ENCODE assay signal across 20 cellular contexts in genomic region chr19:6248856-6249255, GRCh38. TPM values are rescaled to one million over a fixed set of nuclear protein-coding genes. Genes with fewer than 3 reads are reported as not detected.
DNase-seq lines count a peak whose midpoint lies in the region; ATAC-seq and TF ChIP-seq lines count a peak whose summit lies in the region.
"Had no signal": no experiment of that assay in that cellular context is flagged by ENCODE, and none has a peak within 500 bp of the region (broad histone marks: within the 10 kb centered on the region; RNA-seq: fewer than 3 reads in every experiment).

No MANE protein-coding gene starts in this region.

- H3K79me1 ChIP-seq in IMR-90 (ENCODE audit: low read depth in 1 of 2, low read length in 2 of 2), result peaks cover 44 to 85% of the 10 kb centered on the region in 2 experiments

- H3K4me3 Mint-ChIP-seq in activated naive CD8-positive, alpha-beta T cell treated with anti-CD3 and anti-CD28 coated beads for 36 hours, result no peak overlapping the region
- H3K4me3 Mint-ChIP-seq: activated CD8-positive, alpha-beta T cell treated with anti-CD3 and anti-CD28 coated beads for 36 hours; activated naive CD4-positive, alpha-beta T cell treated with anti-CD3 and anti-CD28 coated beads for 36 hours had no signal

- peaks cover 73% of the 10 kb centered on the region for H4K20me1 ChIP-seq in IMR-90 (ENCODE audit: insufficient read depth, low read length)

- no peak overlapping the region for H3K27ac Mint-ChIP-seq in activated naive CD8-positive, alpha-beta T cell treated with anti-CD3 and anti-CD28 coated beads for 36 hours
- H3K27ac Mint-ChIP-seq: activated CD8-positive, alpha-beta T cell treated with anti-CD3 and anti-CD28 coated beads for 36 hours; activated naive CD4-positive, alpha-beta T cell treated with anti-CD3 and anti-CD28 coated beads for 36 hours had no signal

- H2BK20ac ChIP-seq in IMR-90 (ENCODE audit: low read depth, low read length), result peak overlapping the region; percentile 71; the same call in 1 of the 2 replicates

- no peak overlapping the region for H4K5ac ChIP-seq in IMR-90 (ENCODE audit: low read depth, low read length)

- H3K23ac ChIP-seq in IMR-90 (ENCODE audit: low read depth, low read length), result no peak overlapping the region; the same call in 1 of the 2 replicates

- H3K4me2 ChIP-seq in IMR-90 (ENCODE audit: low read depth, low read length), result no peak overlapping the region

- H3K56ac ChIP-seq in IMR-90 (ENCODE audit: extremely low read depth, insufficient read depth, low read length), result no peak overlapping the region

- dilution Hi-C loops in IMR-90 (cut with HindIII; ENCODE audit: low sequenced_read_pairs, unreplicated experiment), result no loop called here

- H3K4me1 ChIP-seq in IMR-90 (ENCODE audit: control insufficient read depth, insufficient read depth, low read length) (peaks cover 19% of the 10 kb centered on the region), muscle layer of duodenum (ENCODE audit: control insufficient read depth in 1 of 2, insufficient read depth in 2 of 2, low read length in 2 of 2) (peaks cover 5 to 31% of the 10 kb centered on the region in 2 donors)
- H3K4me1 ChIP-seq: Caco-2, prostate gland had no signal

- TF ChIP-seq RAD21 in IMR-90 (IDR thresholded peaks at IDR 0.05; ENCODE audit: low read length), result no peak

- DNase-seq in IMR-90 (no peak), brain microvascular endothelial cell (no peak), substantia nigra (lab: John Stamatoyannopoulos, UW) (no peak), NCI-H2227 treated with DMSO at 0.1 percent for 48 hours (lab: John Stamatoyannopoulos, UW) (no peak)
- DNase-seq in activated naive CD8-positive, alpha-beta T cell treated with anti-CD3 and anti-CD28 coated beads for 36 hours, result no peak
- DNase-seq: activated CD4-positive, CD25-positive, alpha-beta regulatory T cell treated with anti-CD3 and anti-CD28 coated beads, Interleukin-2, amount 50 U/mL, for 72 hours; activated CD8-positive, alpha-beta T cell treated with anti-CD3 and anti-CD28 coated beads for 36 hours; activated naive CD4-positive, alpha-beta T cell treated with anti-CD3 and anti-CD28 coated beads for 36 hours; activated T-cell treated with anti-CD3 and anti-CD28 coated beads, Interleukin-2, amount 50 U/mL, for 1 hour; Caco-2; NCI-H187 treated with DMSO at 0.1 percent for 48 hours; NCI-H226; NCI-H774; small intestine; stimulated activated naive CD4-positive, alpha-beta T cell treated with Interleukin-2 at 50 U/mL for 16 hours; T1000 had no signal

- H3K4me1 Mint-ChIP-seq in activated naive CD8-positive, alpha-beta T cell treated with anti-CD3 and anti-CD28 coated beads for 36 hours, result peaks cover 41% of the 10 kb centered on the region

- peaks cover 44% of the 10 kb centered on the region for H3K36me3 Mint-ChIP-seq in activated naive CD8-positive, alpha-beta T cell treated with anti-CD3 and anti-CD28 coated beads for 36 hours

- intact Hi-C loops in IMR-90 (cut with micrococcal nuclease), result no loop called here

- H3K27ac ChIP-seq in IMR-90 (ENCODE audit: insufficient read depth, low read length), result no peak overlapping the region
- peak overlapping the region; percentile 82 for H3K27ac ChIP-seq in brain microvascular endothelial cell
- peak overlapping the region; percentile 21 for H3K27ac ChIP-seq in muscle layer of duodenum (ENCODE audit: low read length)
- H3K27ac ChIP-seq in substantia nigra (ENCODE audit: low read depth, low read length, poor library complexity, severe bottlenecking), result peak overlapping the region; percentile 72
- H3K27ac ChIP-seq: prostate gland had no signal

- H3K9me3 ChIP-seq in IMR-90 (ENCODE audit: control insufficient read depth, insufficient read depth, low read length), result no peaks in the 10 kb centered on the region
- H3K9me3 ChIP-seq in muscle layer of duodenum (ENCODE audit: control insufficient read depth in 1 of 2, low read length in 2 of 2), result no peaks in the 10 kb centered on the region
- H3K9me3 ChIP-seq: Caco-2, prostate gland had no signal

- peaks cover 16% of the 10 kb centered on the region for H3K9me1 ChIP-seq in IMR-90 (ENCODE audit: insufficient read depth, low read length)

- peak overlapping the region; percentile 56; the same call in 1 of the 2 replicates for H2AK5ac ChIP-seq in IMR-90 (ENCODE audit: low read depth, low read length)

- peaks cover 1% of the 10 kb centered on the region for H3K9me3 Mint-ChIP-seq in activated naive CD8-positive, alpha-beta T cell treated with anti-CD3 and anti-CD28 coated beads for 36 hours
- H3K9me3 Mint-ChIP-seq: activated CD8-positive, alpha-beta T cell treated with anti-CD3 and anti-CD28 coated beads for 36 hours; activated naive CD4-positive, alpha-beta T cell treated with anti-CD3 and anti-CD28 coated beads for 36 hours had no signal

- no peak overlapping the region; the same call in 1 of the 2 replicates for H3K18ac ChIP-seq in IMR-90 (ENCODE audit: low read depth, low read length)

- BruUV-seq in IMR-90 (replicated peaks; lab: Mats Ljungman, UMichigan), result no TSS peak

- in situ Hi-C loops in IMR-90 (cut with MboI; ENCODE audit: low sequenced_read_pairs), result no loop called here
- in situ Hi-C loops in brain microvascular endothelial cell (cut with HindIII; ENCODE audit: low pct_ligation_motif_present, low sequenced_read_pairs), result no loop called here

- ATAC-seq in IMR-90 (ENCODE audit: low read depth) (no peak), HG02798 (IDR thresholded peaks at IDR 0.05; ENCODE audit: poor library complexity, unreplicated experiment) (no peak)
- ATAC-seq: activated CD8-positive, alpha-beta T cell treated with anti-CD3 and anti-CD28 coated beads for 36 hours; left lobe of liver had no signal

- H3K27me3 ChIP-seq in IMR-90 (ENCODE audit: control insufficient read depth, insufficient read depth, low read length) (no peaks in the 10 kb centered on the region), brain microvascular endothelial cell (replicated peaks) (no peaks in the 10 kb centered on the region), muscle layer of duodenum (ENCODE audit: low read depth, low read length) (no peaks in the 10 kb centered on the region)

- H2BK120ac ChIP-seq in IMR-90 (ENCODE audit: low read depth, low read length), result peak overlapping the region; percentile 69; the same call in 1 of the 2 replicates

- no peaks in the 10 kb centered on the region for H3K27me3 Mint-ChIP-seq in activated naive CD8-positive, alpha-beta T cell treated with anti-CD3 and anti-CD28 coated beads for 36 hours
- H3K27me3 Mint-ChIP-seq: activated CD8-positive, alpha-beta T cell treated with anti-CD3 and anti-CD28 coated beads for 36 hours had no signal

- H3K4ac ChIP-seq in IMR-90 (ENCODE audit: low read depth, low read length), result peak overlapping the region; percentile 75; the same call in 1 of the 2 replicates

- H3K9ac ChIP-seq in IMR-90 (ENCODE audit: low read depth, low read length), result no peak overlapping the region

- H4K91ac ChIP-seq in IMR-90 (ENCODE audit: insufficient read depth, low read depth, low read length), result no peak overlapping the region

- H3K36me3 ChIP-seq in IMR-90 (ENCODE audit: control insufficient read depth, insufficient read depth, low read length), result peaks cover 14% of the 10 kb centered on the region
- H3K36me3 ChIP-seq in brain microvascular endothelial cell (replicated peaks), result peaks cover 4% of the 10 kb centered on the region
- no peaks in the 10 kb centered on the region for H3K36me3 ChIP-seq in muscle layer of duodenum (ENCODE audit: control insufficient read depth in 1 of 2, insufficient read depth in 2 of 2, low read length in 2 of 2)
- H3K36me3 ChIP-seq: prostate gland had no signal

- no CpG with 5 or more reads among the region's 6 CpGs for WGBS in IMR-90 (ENCODE audit: extremely low coverage in 2 of 2, insufficient read length in 1 of 2), 2 experiments

- peak overlapping the region; percentile 84; the same call in 1 of the 2 replicates for H3K14ac ChIP-seq in IMR-90 (replicated peaks; ENCODE audit: low read depth, low read length)

- no peak overlapping the region for H2AK9ac ChIP-seq in IMR-90 (replicated peaks; ENCODE audit: low read depth, low read length, poor library complexity)

- TF ChIP-seq CTCF in IMR-90 (conservative IDR thresholded peaks at IDR 0.05; ENCODE audit: low read depth, low read length) (no peak), brain microvascular endothelial cell (IDR thresholded peaks at IDR 0.05; ENCODE audit: low read depth, low read length, missing control alignments) (no peak)

- CTCF ChIA-PET in IMR-90 (lab: Yijun Ruan, JAX), result no interaction called here

- H2AFZ ChIP-seq in IMR-90 (replicated peaks; ENCODE audit: low read length, poor library complexity), result no peak overlapping the region

- H4K8ac ChIP-seq in IMR-90 (ENCODE audit: low read depth in 2 of 2, low read length in 2 of 2), result no peak overlapping the region

- POLR2A ChIA-PET in IMR-90 (lab: Charles Lee; ENCODE audit: unreplicated experiment), result no interaction called here

- no peak overlapping the region for H3K4me3 ChIP-seq in IMR-90 (ENCODE audit: insufficient read depth, low read depth, low read length)
- no peak overlapping the region for H3K4me3 ChIP-seq in brain microvascular endothelial cell (ENCODE audit: low read depth, low read length)
- H3K4me3 ChIP-seq in muscle layer of duodenum (ENCODE audit: low read depth in 1 of 2, low read length in 2 of 2), result no peak overlapping the region
- H3K4me3 ChIP-seq: prostate gland had no signal

- peak overlapping the region; percentile 50; the same call in 1 of the 3 replicates for H2BK15ac ChIP-seq in IMR-90 (ENCODE audit: low read depth, low read length)

- TF ChIP-seq POLR2A in IMR-90 (IDR thresholded peaks at IDR 0.05; ENCODE audit: low read depth, low read length), result no peak

- H2BK5ac ChIP-seq in IMR-90 (ENCODE audit: low read depth, low read length, poor library complexity, severe bottlenecking), result peak overlapping the region; percentile 60

TF ChIP-seq in IMR-90, 13 proteins besides CTCF, POLR2A, EP300 and RAD21 (continues in another document):
- no peak for TF ChIP-seq RFX5 (IDR thresholded peaks at IDR 0.05; ENCODE audit: low read depth, low read length)
- TF ChIP-seq CHD1 (IDR thresholded peaks at IDR 0.05; ENCODE audit: low read depth, low read length), result no peak
- TF ChIP-seq ELK1 (IDR thresholded peaks at IDR 0.05; ENCODE audit: borderline replicate concordance, low read depth, low read length), result no peak

RNA-seq across cellular contexts. Expression of gene MLLT1, which starts 30.9 kb away (rescaled TPM):
- 1.3 and 1.7 TPM in 2 replicates for total RNA-seq in IMR-90 (2012; rRNA removed)
- polyA plus RNA-seq in IMR-90 (2012; rRNA removed), result 30.6 and 45.4 TPM in 2 replicates
- polyA plus RNA-seq in IMR-90 (2012; cell fraction: cytosol; rRNA removed), result 19.2 and 30.8 TPM in 2 replicates
- polyA plus RNA-seq in IMR-90 (2012; cell fraction: nucleus; rRNA removed; ENCODE audit: low replicate concordance), result 39.7 and 78.9 TPM in 2 replicates
- 10 to 100 TPM; 55.2 to 56.8 TPM for total RNA-seq in activated naive CD8-positive, alpha-beta T cell treated with anti-CD3 and anti-CD28 coated beads for 36 hours

Comparison
In these comparisons a context has a peak if more than half of its experiments do, and no peak if none do; other contexts are left out.
1. RNA of gene MLLT1, which starts 30.9 kb away (total RNA-seq): 55.2 to 56.8 TPM in activated naive CD8-positive, alpha-beta T cell treated with anti-CD3 and anti-CD28 coated beads for 36 hours; 1.3 to 1.7 TPM in IMR-90; every median in the first group is over 10 times any median in the second.